2 cellular contexts compared by ENCODE assay signal in the genomic region with DNA sequence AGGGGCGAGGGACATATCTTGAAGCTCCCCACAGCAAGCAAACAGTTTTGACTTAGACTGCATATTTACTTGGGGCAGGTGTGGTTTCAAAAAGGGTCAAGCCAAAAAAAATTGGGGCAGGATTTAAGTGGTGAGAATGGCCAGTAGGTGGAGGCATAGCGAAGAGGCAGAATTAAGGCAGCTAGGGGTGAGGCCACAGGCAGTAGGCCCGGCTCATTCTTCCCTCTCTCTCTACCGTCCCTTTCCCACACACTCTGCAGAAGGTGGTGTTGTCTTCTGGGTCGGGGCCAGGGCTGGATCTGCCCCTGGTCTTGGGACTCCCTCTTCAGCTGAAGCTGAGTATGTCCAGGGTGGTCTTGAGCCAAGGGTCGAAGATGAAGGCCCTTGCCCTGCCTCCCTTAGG.
A peak's percentile ranks its signal among the peaks of the same experiment; 100 is the strongest.
TF ChIP-seq lines count a peak whose summit lies in the region.

No MANE protein-coding gene starts in this region.

TF ChIP-seq in HCT116, 20 proteins besides CTCF, POLR2A, EP300 and RAD21:
- peak; percentile 66 for TF ChIP-seq ZFX (IDR thresholded peaks at IDR 0.05)
- TF ChIP-seq, protein P1, sequence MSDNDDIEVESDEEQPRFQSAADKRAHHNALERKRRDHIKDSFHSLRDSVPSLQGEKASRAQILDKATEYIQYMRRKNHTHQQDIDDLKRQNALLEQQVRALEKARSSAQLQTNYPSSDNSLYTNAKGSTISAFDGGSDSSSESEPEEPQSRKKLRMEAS (IDR thresholded peaks at IDR 0.05), result no peak
TF ChIP-seq in HCT116: peak in this region for 1.

TF ChIP-seq in endothelial cell of umbilical vein, 7 proteins besides CTCF, POLR2A, EP300 and RAD21:
- TF ChIP-seq MYC (IDR thresholded peaks at IDR 0.05; ENCODE audit: low read depth, low read length), result no peak
- TF ChIP-seq EZH2 (IDR thresholded peaks at IDR 0.05; ENCODE audit: borderline replicate concordance, low read depth, low read length, severe bottlenecking), result no peak
- no peak for TF ChIP-seq POLR2AphosphoS5 (IDR thresholded peaks at IDR 0.05; ENCODE audit: insufficient read depth, low read depth, low read length)
- TF ChIP-seq JUN (IDR thresholded peaks at IDR 0.05; ENCODE audit: borderline replicate concordance, insufficient read depth, insufficient read length, low read depth), result no peak
- TF ChIP-seq FOS (IDR thresholded peaks at IDR 0.05; ENCODE audit: borderline replicate concordance, insufficient read depth, low read length), result no peak
- TF ChIP-seq, protein P1 (IDR thresholded peaks at IDR 0.05; ENCODE audit: insufficient read depth, insufficient read length), result no peak
- no peak for TF ChIP-seq GATA2 (IDR thresholded peaks at IDR 0.05; ENCODE audit: insufficient read depth, insufficient read length, low read depth, low read length)
